In the genomic region with DNA sequence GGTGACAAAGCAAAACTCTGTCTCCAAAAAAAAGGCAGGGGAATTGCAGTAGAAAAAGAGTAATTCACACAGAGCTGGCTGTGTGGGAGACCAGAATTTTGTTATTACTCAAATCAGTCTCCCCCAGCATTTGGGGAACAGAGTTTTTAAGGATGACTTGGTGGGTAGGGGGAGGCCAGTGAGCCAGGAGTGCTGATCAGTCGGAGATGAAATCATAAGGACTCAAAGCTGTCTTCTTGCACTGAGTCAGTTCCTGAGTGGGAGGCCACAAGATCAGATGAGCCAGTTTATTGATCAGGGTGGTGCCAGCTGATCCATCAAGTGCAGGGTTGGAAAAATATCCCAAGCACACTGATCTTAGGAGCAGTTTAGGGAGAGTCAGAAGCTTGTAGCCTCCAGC, we compare ENCODE assay signal across 22 cellular contexts. TPM values are rescaled to one million over a fixed set of nuclear protein-coding genes. Genes with fewer than 3 reads are reported as not detected.
"Had no signal": no experiment of that assay in that cellular context is flagged by ENCODE, and none has a peak within 500 bp of the region (broad histone marks: within the 10 kb centered on the region; RNA-seq: fewer than 3 reads in every experiment).

No MANE protein-coding gene starts in this region.

- H3K27me3 ChIP-seq: esophagus squamous epithelium, heart right ventricle, pancreas, tibial nerve had no signal

- ATAC-seq: effector memory CD8-positive, alpha-beta T cell; heart right ventricle; pancreas; sciatic nerve; stimulated activated naive CD8-positive, alpha-beta T cell treated with anti-CD3 and anti-CD28 coated beads, Interleukin-15, Interleukin-2, amounts not matched to agents 100 U/mL and 50 U/mL, for 24 hours had no signal

- H3K4me1 ChIP-seq: esophagus squamous epithelium, tibial nerve had no signal

- FAIRE-seq: pancreas, urothelium cell line had no signal

- H3K36me3 ChIP-seq: esophagus squamous epithelium, heart right ventricle, left ventricle myocardium inferior, pancreas, tibial nerve, WERI-Rb-1 had no signal

- H3K27ac ChIP-seq: esophagus squamous epithelium, heart right ventricle, left ventricle myocardium inferior, pancreas, tibial nerve, WERI-Rb-1 had no signal

- H3K4me3 ChIP-seq: esophagus squamous epithelium, heart right ventricle, left ventricle myocardium inferior, pancreas, smooth muscle cell, tibial nerve had no signal

- DNase-seq: activated CD4-positive, alpha-beta T cell treated with anti-CD3 and anti-CD28 coated beads for 1 hour; activated CD8-positive, alpha-beta memory T cell treated with anti-CD3 and anti-CD28 coated beads for 24 hours; activated naive CD4-positive, alpha-beta T cell treated with Interleukin-2 at 50 U/mL for 16 hours; activated naive CD8-positive, alpha-beta T cell treated with anti-CD3 and anti-CD28 coated beads, Interleukin-2, amount 10 ng/mL, durations not matched to agents 7 days and 5 days; amygdala; dermis blood vessel endothelial cell; effector memory CD8-positive, alpha-beta T cell; esophagus squamous epithelium; heart right ventricle; kidney glomerular epithelial cell; left ventricle myocardium inferior; naive B cell; pancreas; stimulated activated naive CD8-positive, alpha-beta T cell treated with anti-CD3 and anti-CD28 coated beads, Interleukin-15, Interleukin-2, amounts not matched to agents 100 U/mL and 50 U/mL, for 24 hours; substantia nigra; SW 1271; WERI-Rb-1 had no signal

- H3K9me3 ChIP-seq: esophagus squamous epithelium, pancreas had no signal

RNA-seq across cellular contexts. Expression of gene EDARADD, which starts 23.7 kb away (rescaled TPM):
- total RNA-seq: dermis blood vessel endothelial cell, pulmonary artery endothelial cell had no signal
